ENCODE assay signal across 9 cellular contexts in the genomic region with DNA sequence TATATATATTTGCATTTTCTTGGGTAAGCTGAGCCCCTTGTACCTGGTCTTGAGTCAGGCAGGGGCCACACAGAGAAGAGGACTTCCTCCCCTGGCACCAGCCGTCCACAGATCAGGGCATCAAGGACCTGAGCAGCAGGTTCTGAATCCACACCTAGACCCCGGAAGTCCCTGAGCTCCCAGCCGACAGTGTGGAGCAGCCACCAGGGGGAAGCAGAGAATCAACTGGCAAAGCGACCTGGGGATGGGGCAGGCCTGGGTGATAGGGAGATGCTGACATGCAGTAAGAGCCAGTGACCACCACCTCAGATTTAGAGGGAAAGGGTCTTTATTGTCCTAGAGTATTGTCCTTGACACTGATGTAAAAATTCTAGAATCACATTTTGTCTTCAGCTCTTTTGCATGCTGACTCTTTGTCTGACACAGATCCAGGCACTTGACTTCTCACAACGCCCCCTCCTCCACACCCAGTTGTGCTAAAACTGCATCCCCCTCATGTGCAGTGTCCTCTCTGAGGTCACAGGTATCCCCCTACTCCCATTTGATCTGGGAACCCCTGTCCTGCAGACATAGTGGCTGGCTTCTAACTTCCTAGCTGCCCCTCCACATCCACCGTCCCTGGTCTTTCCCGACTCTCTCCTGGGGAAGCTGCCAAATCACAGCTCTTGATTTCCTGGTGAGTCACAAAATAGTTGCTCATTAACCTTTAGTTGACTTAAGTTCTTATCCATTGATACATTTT.
DNase-seq lines count a peak whose midpoint lies in the region; ATAC-seq, FAIRE-seq and TF ChIP-seq lines count a peak whose summit lies in the region.
"Had no signal": no experiment of that assay in that cellular context is flagged by ENCODE, and none has a peak within 500 bp of the region (broad histone marks: within the 10 kb centered on the region; RNA-seq: fewer than 3 reads in every experiment).

No MANE protein-coding gene starts in this region.

- no peaks in the 10 kb centered on the region for H3K9me2 ChIP-seq in hepatocyte (replicated peaks; ENCODE audit: insufficient read depth)

- WGBS in hepatocyte (ENCODE audit: low lambda C conversion rate, missing lambda C conversion rate), result 32% methylated on average over 7 of the region's 7 CpGs

- H3K9me3 ChIP-seq in hepatocyte (ENCODE audit: low read depth), result no peaks in the 10 kb centered on the region
- H3K9me3 ChIP-seq: breast epithelium had no signal

- H3K9me3 Mint-ChIP-seq in activated naive CD4-positive, alpha-beta T cell treated with anti-CD3 and anti-CD28 coated beads, Interleukin-2, amount 50 U/mL, for 72 hours, result no peaks in the 10 kb centered on the region

- no peak overlapping the region for H3K4me3 ChIP-seq in hepatocyte
- H3K4me3 ChIP-seq: breast epithelium had no signal

- H4K20me1 ChIP-seq in hepatocyte (ENCODE audit: insufficient read depth, poor library complexity, severe bottlenecking), result no peaks in the 10 kb centered on the region

- H3K27ac Mint-ChIP-seq in activated naive CD4-positive, alpha-beta T cell treated with anti-CD3 and anti-CD28 coated beads, Interleukin-2, amount 50 U/mL, for 72 hours, result peak overlapping the region; percentile 84 to 85

- no peak for FAIRE-seq in HTR-8/SVneo (lab: Jason Lieb, UNC)

- H2AFZ ChIP-seq in hepatocyte, result no peak overlapping the region

- no peaks in the 10 kb centered on the region for H3K36me3 ChIP-seq in hepatocyte (replicated peaks; ENCODE audit: insufficient read depth, low read depth)
- H3K36me3 ChIP-seq: breast epithelium had no signal

- no peaks in the 10 kb centered on the region for H3K4me1 ChIP-seq in hepatocyte (ENCODE audit: insufficient read depth)
- H3K4me1 ChIP-seq: breast epithelium had no signal

- no peaks in the 10 kb centered on the region for H3K79me2 ChIP-seq in hepatocyte

- H3K4me2 ChIP-seq in hepatocyte, result no peak overlapping the region

- no peaks in the 10 kb centered on the region for H3K36me3 Mint-ChIP-seq in activated naive CD4-positive, alpha-beta T cell treated with anti-CD3 and anti-CD28 coated beads, Interleukin-2, amount 50 U/mL, for 72 hours

- peak; percentile 79 for DNase-seq in DMS53 (lab: John Stamatoyannopoulos, UW)
- peak; percentile 53 for DNase-seq in HTR-8/SVneo (ENCODE audit: insufficient read length, low spot score)
- peak; percentile 69 for DNase-seq in SKM-1 treated with dmso at 0.1 percent for 144 hours (lab: John Stamatoyannopoulos, UW; ENCODE audit: unreplicated experiment)
- peak; percentile 73 to 80 for DNase-seq in activated naive CD4-positive, alpha-beta T cell treated with anti-CD3 and anti-CD28 coated beads, Interleukin-2, amount 50 U/mL, for 72 hours (ENCODE audit: low spot score in 2 of 2)
- peak; percentile 76 for DNase-seq in hepatocyte (ENCODE audit: low spot score)
- peak; percentile 76 to 83 for DNase-seq in stimulated activated CD4-positive, alpha-beta T cell treated with anti-CD3 and anti-CD28 coated beads, Interleukin-2, amount 100 ng/mL, for 24 hours

- ATAC-seq in activated naive CD4-positive, alpha-beta T cell treated with anti-CD3 and anti-CD28 coated beads, Interleukin-2, amount 50 U/mL, for 72 hours, result peak; percentile 96 to 99
- ATAC-seq in HG02588 (IDR thresholded peaks at IDR 0.05; ENCODE audit: unreplicated experiment), result no peak
- ATAC-seq in HG02623 (IDR thresholded peaks at IDR 0.05; ENCODE audit: unreplicated experiment), result no peak

- peak; percentile 58 for TF ChIP-seq CTCF in hepatocyte (IDR thresholded peaks at IDR 0.05; ENCODE audit: poor library complexity)

- no peak overlapping the region for H3K27ac ChIP-seq in hepatocyte
- H3K27ac ChIP-seq: breast epithelium had no signal

- no peaks in the 10 kb centered on the region for H3K27me3 ChIP-seq in hepatocyte

Comparison
In these comparisons a context has a peak if more than half of its experiments do, and no peak if none do; other contexts are left out.
1. ATAC-seq: peak in activated naive CD4-positive, alpha-beta T cell treated with anti-CD3 and anti-CD28 coated beads, Interleukin-2, amount 50 U/mL, for 72 hours (2 of 2); none in HG02588 (single experiment) and HG02623 (single experiment).
2. Peak in every context shown above with its lines, with median percentiles within 50 percentile points of each other: DNase-seq.